Comparison of ENCODE assay signal across 8 cellular contexts in genomic region chr10:110850990-110851389, GRCh38. TPM values are rescaled to one million over a fixed set of nuclear protein-coding genes. Genes with fewer than 3 reads are reported as not detected.
A peak's percentile ranks its signal among the peaks of the same experiment; 100 is the strongest.
DNase-seq lines count a peak whose midpoint lies in the region; TF ChIP-seq lines count a peak whose summit lies in the region.

No MANE protein-coding gene starts in this region.

- H3K27ac Mint-ChIP-seq in CD8-positive, alpha-beta memory T cell: peak overlapping the region; percentile 45 to 89 (median 74)
- peak overlapping the region in 2 of 3 experiments; percentile 19 to 31 for H3K27ac Mint-ChIP-seq in nephron

- POLR2A ChIA-PET in CD8-positive, alpha-beta memory T cell (lab: Charles Lee): interaction anchor here (1.1 to 1.9 kb wide), 3 partner anchors 9 to 36 kb away, joined by 3 to 7 read pairs (median 3); no protein-coding TSS in a partner anchor
- POLR2A ChIA-PET in HEK293T (lab: Yijun Ruan, JAX): no interaction called here

- no peaks in the 10 kb centered on the region for H3K27me3 ChIP-seq in CD8-positive, alpha-beta memory T cell (ENCODE audit: insufficient read depth, low read length, poor library complexity, severe bottlenecking)
- H3K27me3 ChIP-seq in adipocyte (replicated peaks; ENCODE audit: control insufficient read depth, insufficient read depth, low read length): peaks cover 6% of the 10 kb centered on the region

- no peak overlapping the region for H3K27ac ChIP-seq in CD8-positive, alpha-beta memory T cell (ENCODE audit: low read depth, low read length)

- H3K9me3 ChIP-seq in CD8-positive, alpha-beta memory T cell (ENCODE audit: low read length): no peaks in the 10 kb centered on the region
- H3K9me3 ChIP-seq in adipocyte (ENCODE audit: control insufficient read depth, low read length): no peaks in the 10 kb centered on the region

- peaks cover 75% of the 10 kb centered on the region for H3K4me1 ChIP-seq in CD8-positive, alpha-beta memory T cell (ENCODE audit: insufficient read depth, low read length)
- peaks cover 20% of the 10 kb centered on the region for H3K4me1 ChIP-seq in adipocyte (ENCODE audit: control insufficient read depth, insufficient read depth, low read length)

- no peaks in the 10 kb centered on the region for H3K36me3 ChIP-seq in CD8-positive, alpha-beta memory T cell (ENCODE audit: insufficient read depth, low read length)
- H3K36me3 ChIP-seq in adipocyte (ENCODE audit: control insufficient read depth, insufficient read depth, low read length, severe bottlenecking): no peaks in the 10 kb centered on the region

- H3K36me3 Mint-ChIP-seq in CD8-positive, alpha-beta memory T cell: no peaks in the 10 kb centered on the region
- H3K36me3 Mint-ChIP-seq in nephron (ENCODE audit: low read depth): no peaks in the 10 kb centered on the region

- H3K9ac ChIP-seq in adipocyte (ENCODE audit: low read length): peak overlapping the region; percentile 43

- H3K9me3 Mint-ChIP-seq in CD8-positive, alpha-beta memory T cell: no peaks in the 10 kb centered on the region
- no peaks in the 10 kb centered on the region for H3K9me3 Mint-ChIP-seq in nephron

- no peak overlapping the region for H3K4me3 ChIP-seq in CD8-positive, alpha-beta memory T cell (ENCODE audit: low read length)
- no peak overlapping the region for H3K4me3 ChIP-seq in adipocyte (ENCODE audit: low read length)

- TF ChIP-seq CTCF in nephron (IDR thresholded peaks at IDR 0.05; ENCODE audit: unreplicated experiment in 3 of 3): no peak

- CTCF ChIA-PET in CD8-positive, alpha-beta memory T cell (lab: Charles Lee): interaction anchor here (1.4 to 2.3 kb wide), 4 partner anchors 8 to 22 kb away, joined by 6 to 7 read pairs (median 6); no protein-coding TSS in a partner anchor
- CTCF ChIA-PET in HEK293T (lab: Yijun Ruan, JAX): no interaction called here

- no peak for DNase-seq in CD8-positive, alpha-beta memory T cell
- DNase-seq in MV-4-11 (lab: John Stamatoyannopoulos, UW): peak; percentile 87
- DNase-seq in adipocyte (ENCODE audit: low read depth): peak; percentile 57
- no peak for DNase-seq in HEK293T (ENCODE audit: extremely low spot score)
- no peak for DNase-seq in DMS 273 treated with DMSO at 0.1 percent for 48 hours (lab: John Stamatoyannopoulos, UW)
- DNase-seq in NCI-H748 (lab: John Stamatoyannopoulos, UW; ENCODE audit: unreplicated experiment): no peak
- no peak for DNase-seq in GM19240 (ENCODE audit: insufficient read length, low spot score)

- peak overlapping the region in 6 of 7 donors; percentile 63 to 84 (median 74) for H3K4me3 Mint-ChIP-seq in CD8-positive, alpha-beta memory T cell
- H3K4me3 Mint-ChIP-seq in nephron: no peak overlapping the region

- H3K27me3 Mint-ChIP-seq in CD8-positive, alpha-beta memory T cell: no peaks in the 10 kb centered on the region
- H3K27me3 Mint-ChIP-seq in nephron (ENCODE audit: low read depth): no peaks in the 10 kb centered on the region

- H3K4me1 Mint-ChIP-seq in CD8-positive, alpha-beta memory T cell: peaks cover 86 to 97% (median 93%) of the 10 kb centered on the region in 3 donors
- peaks cover 26% of the 10 kb centered on the region for H3K4me1 Mint-ChIP-seq in nephron

TF ChIP-seq in HEK293T, 16 proteins besides CTCF, POLR2A, EP300 and RAD21:
- TF ChIP-seq PKNOX1 (IDR thresholded peaks at IDR 0.05) (no peak), FOXM1 (IDR thresholded peaks at IDR 0.05; ENCODE audit: borderline replicate concordance) (no peak), ELF4 (IDR thresholded peaks at IDR 0.05) (no peak), TARDBP (IDR thresholded peaks at IDR 0.05) (no peak), ZNF384 (IDR thresholded peaks at IDR 0.05) (no peak), SP1 (IDR thresholded peaks at IDR 0.05) (no peak), CTBP1 (IDR thresholded peaks at IDR 0.05; ENCODE audit: borderline replicate concordance) (no peak), LEF1 (IDR thresholded peaks at IDR 0.05; ENCODE audit: borderline replicate concordance) (no peak), ARNT (IDR thresholded peaks at IDR 0.05) (no peak), NFRKB (IDR thresholded peaks at IDR 0.05) (no peak), FOXA1 (IDR thresholded peaks at IDR 0.05) (no peak), L3MBTL2 (conservative IDR thresholded peaks at IDR 0.05) (no peak), SUZ12 (IDR thresholded peaks at IDR 0.05) (no peak), BHLHE40 (IDR thresholded peaks at IDR 0.05; ENCODE audit: borderline replicate concordance) (no peak), FOXK2 (IDR thresholded peaks at IDR 0.05) (no peak), HDGF (IDR thresholded peaks at IDR 0.05; ENCODE audit: borderline replicate concordance) (no peak)

RNA-seq across cellular contexts. Expression of gene PDCD4, which starts 20.7 kb away (rescaled TPM):
- 10 to 100 TPM; 88.4 to 96.1 TPM for total RNA-seq in CD8-positive, alpha-beta memory T cell
- polyA plus RNA-seq in CD8-positive, alpha-beta memory T cell: 540 TPM

Comparison
In these comparisons a context has a peak if more than half of its experiments do, and no peak if none do; other contexts are left out.
1. DNase-seq: peak in MV-4-11 (single experiment) and adipocyte (single experiment); none in CD8-positive, alpha-beta memory T cell (0 of 5), HEK293T (single experiment), DMS 273 treated with DMSO at 0.1 percent for 48 hours (single experiment), NCI-H748 (single experiment) and GM19240 (single experiment).
2. H3K4me3 Mint-ChIP-seq: peak in CD8-positive, alpha-beta memory T cell (6 of 7); none in nephron (0 of 3).